1 cellular context compared by ENCODE assay signal in genomic region chr1:206985162-206985749, GRCh38.
TF ChIP-seq lines count a peak whose summit lies in the region.

No MANE protein-coding gene starts in this region.

TF ChIP-seq in WTC11, 78 proteins besides CTCF, POLR2A, EP300 and RAD21:
- TF ChIP-seq AFF4 (CRISPR knock-in tag; IDR thresholded peaks at IDR 0.05; ENCODE audit: borderline replicate concordance) (no peak), FOXP4 (CRISPR knock-in tag; IDR thresholded peaks at IDR 0.05) (0 out of 2 replicates have a peak, but pooled peaks have one; percentile 39)
